In genomic region chr22:28955817-28956216, GRCh38 we compare ENCODE assay signal across 9 cellular contexts.
DNase-seq lines count a peak whose midpoint lies in the region; ATAC-seq and TF ChIP-seq lines count a peak whose summit lies in the region.
"Had no signal": no experiment of that assay in that cellular context is flagged by ENCODE, and none has a peak within 500 bp of the region (broad histone marks: within the 10 kb centered on the region; RNA-seq: fewer than 3 reads in every experiment).

No MANE protein-coding gene starts in this region.

- no peaks in the 10 kb centered on the region for H3F3A ChIP-seq in PC-9 (ENCODE audit: insufficient read depth, low read depth)

- ATAC-seq in GM18858 (IDR thresholded peaks at IDR 0.05; ENCODE audit: unreplicated experiment) (peak; percentile 57), GM21576 (IDR thresholded peaks at IDR 0.05; ENCODE audit: unreplicated experiment) (no peak)

- H3K4me1 Mint-ChIP-seq in activated naive CD4-positive, alpha-beta T cell treated with anti-CD3 and anti-CD28 coated beads for 36 hours (ENCODE audit: low read depth), result peaks cover 35% of the 10 kb centered on the region

- H3K9me3 ChIP-seq in PC-9 (ENCODE audit: insufficient read depth, low read depth), result no peaks in the 10 kb centered on the region

- no peak overlapping the region for H3K4me3 Mint-ChIP-seq in activated naive CD4-positive, alpha-beta T cell treated with anti-CD3 and anti-CD28 coated beads for 36 hours

- POLR2A ChIA-PET in PC-9 (lab: Charles Lee; ENCODE audit: unreplicated experiment), result no interaction called here

- 0 out of 2 replicates have a peak, but pooled peaks cover 12% of the 10 kb centered on the region for H3K4me1 ChIP-seq in PC-9 (replicated peaks; ENCODE audit: insufficient read depth)

- no peaks in the 10 kb centered on the region; the same call in 1 of the 2 replicates for H3K9me2 ChIP-seq in PC-9 (ENCODE audit: insufficient read depth)

- no peak overlapping the region for H2AFZ ChIP-seq in PC-9

- peaks cover 76% of the 10 kb centered on the region for H3K27me3 Mint-ChIP-seq in activated naive CD4-positive, alpha-beta T cell treated with anti-CD3 and anti-CD28 coated beads for 36 hours (ENCODE audit: low read depth)

- no peaks in the 10 kb centered on the region for H3K36me3 ChIP-seq in PC-9 (ENCODE audit: low read depth)

- H4K20me1 ChIP-seq in PC-9 (ENCODE audit: insufficient read depth), result no peaks in the 10 kb centered on the region

- CTCF ChIA-PET in activated naive CD4-positive, alpha-beta T cell treated with anti-CD3 and anti-CD28 coated beads for 36 hours (lab: Charles Lee), result no interaction called here
- CTCF ChIA-PET in PC-9 (lab: Charles Lee), result no interaction called here

- no peak overlapping the region for H3K27ac Mint-ChIP-seq in activated naive CD4-positive, alpha-beta T cell treated with anti-CD3 and anti-CD28 coated beads for 36 hours

- no peaks in the 10 kb centered on the region for H3K27me3 ChIP-seq in PC-9 (ENCODE audit: insufficient read depth, low read depth)
- H3K27me3 ChIP-seq: dorsolateral prefrontal cortex had no signal

- H3K9me3 Mint-ChIP-seq in activated naive CD4-positive, alpha-beta T cell treated with anti-CD3 and anti-CD28 coated beads for 36 hours, result no peaks in the 10 kb centered on the region

- TF ChIP-seq CTCF in PC-9 (conservative IDR thresholded peaks at IDR 0.05), result no peak

- H3K79me2 ChIP-seq in PC-9 (ENCODE audit: low read depth), result peaks cover 13% of the 10 kb centered on the region

- intact Hi-C loops in activated naive CD4-positive, alpha-beta T cell treated with anti-CD3 and anti-CD28 coated beads for 36 hours (cut with micrococcal nuclease), result loop anchor here (1.0 to 5.0 kb wide), 2 partner anchors 49 to 184 kb away; partner anchors contain the start of gene CCDC117
- intact Hi-C loops in PC-9 (cut with micrococcal nuclease; ENCODE audit: unreplicated experiment), result no loop called here

- BruUV-seq in PC-9 (replicated peaks; lab: Mats Ljungman, UMichigan), result no TSS peak

- no peak overlapping the region for H3K27ac ChIP-seq in PC-9

- peaks cover 6% of the 10 kb centered on the region for H3K36me3 Mint-ChIP-seq in activated naive CD4-positive, alpha-beta T cell treated with anti-CD3 and anti-CD28 coated beads for 36 hours (ENCODE audit: low read depth)

- no peak overlapping the region for H3K4me3 ChIP-seq in PC-9
- H3K4me3 ChIP-seq: dorsolateral prefrontal cortex had no signal

- DNase-seq in SKM-1 (lab: John Stamatoyannopoulos, UW; ENCODE audit: unreplicated experiment), result peak; percentile 69
- DNase-seq in activated naive CD4-positive, alpha-beta T cell treated with anti-CD3 and anti-CD28 coated beads for 36 hours, result peak; percentile 95
- DNase-seq in stimulated activated CD4-positive, alpha-beta T cell treated with anti-CD3 and anti-CD28 coated beads, TNF-alpha, amount 100 ng/mL, for 1 hour (ENCODE audit: low read depth in 3 of 3, low spot score in 1 of 3), result peak; percentile 10 to 39 (median 15)
- no peak for DNase-seq in Ammon's horn (ENCODE audit: low spot score)
- no peak for DNase-seq in pons (ENCODE audit: low spot score)
- DNase-seq in PC-9, result no peak

- H3K4me2 ChIP-seq in PC-9, result no peak overlapping the region

Comparison
In these comparisons a context has a peak if more than half of its experiments do, and no peak if none do; other contexts are left out.
1. DNase-seq: peak in SKM-1 (single experiment), activated naive CD4-positive, alpha-beta T cell treated with anti-CD3 and anti-CD28 coated beads for 36 hours (single experiment) and stimulated activated CD4-positive, alpha-beta T cell treated with anti-CD3 and anti-CD28 coated beads, TNF-alpha, amount 100 ng/mL, for 1 hour (3 of 3); none in Ammon's horn (single experiment), pons (single experiment) and PC-9 (0 of 2).